15 cellular contexts compared by ENCODE assay signal in the genomic region with DNA sequence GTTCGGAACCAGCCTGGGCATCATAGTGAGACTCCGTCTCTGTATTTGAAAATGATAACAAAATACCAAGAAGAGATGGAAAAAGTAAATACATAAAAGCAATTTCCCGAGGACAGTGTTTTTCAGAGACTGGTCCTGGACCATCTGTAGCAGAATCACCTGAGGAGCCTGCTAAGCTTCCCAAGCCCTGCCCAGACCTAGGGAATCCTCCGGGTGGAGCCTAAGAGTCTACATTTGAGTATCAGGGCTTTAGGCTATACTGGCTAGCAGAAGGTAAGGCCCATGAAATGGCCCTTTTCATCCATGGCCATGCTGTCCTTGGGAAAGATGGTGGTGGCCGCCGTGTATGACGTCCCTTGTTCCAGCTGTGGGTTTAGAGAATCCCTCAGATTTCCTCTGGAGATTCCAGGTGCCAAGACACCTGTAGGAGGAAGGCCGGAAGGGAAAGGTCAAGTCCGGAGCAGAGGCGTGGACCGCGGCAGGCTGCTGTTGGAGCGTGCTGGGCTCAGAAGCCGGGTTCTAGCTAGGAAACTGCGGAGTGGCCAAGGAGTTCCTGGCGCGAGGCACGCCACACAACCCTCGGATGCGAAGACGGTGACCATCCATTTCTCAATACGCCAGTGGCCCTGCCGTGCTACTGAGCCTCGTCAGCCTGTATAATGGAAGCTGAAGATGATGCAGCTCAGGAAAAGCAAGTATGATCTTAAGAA. TPM values are rescaled to one million over a fixed set of nuclear protein-coding genes. Genes with fewer than 3 reads are reported as not detected.
A peak's percentile ranks its signal among the peaks of the same experiment; 100 is the strongest.
DNase-seq lines count a peak whose midpoint lies in the region; ATAC-seq and TF ChIP-seq lines count a peak whose summit lies in the region.
"Had no signal": no experiment of that assay in that cellular context is flagged by ENCODE, and none has a peak within 500 bp of the region (broad histone marks: within the 10 kb centered on the region; RNA-seq: fewer than 3 reads in every experiment).

No MANE protein-coding gene starts in this region.

- DNase-seq in NCI-H82 (lab: John Stamatoyannopoulos, UW) (peak; percentile 35), NCI-H82 treated with DMSO at 0.1 percent for 48 hours (lab: John Stamatoyannopoulos, UW; ENCODE audit: unreplicated experiment) (no peak), Calu3 (no peak), stomach (no peak), GF-D8 (lab: John Stamatoyannopoulos, UW) (no peak)
- DNase-seq in activated naive CD8-positive, alpha-beta T cell treated with anti-CD3 and anti-CD28 coated beads, Interleukin-2, amount 10 ng/mL, durations not matched to agents 7 days and 5 days, result no peak
- DNase-seq in naive thymus-derived CD4-positive, alpha-beta T cell, result no peak
- no peak for DNase-seq in stimulated activated CD4-positive, alpha-beta T cell treated with anti-CD3 and anti-CD28 coated beads, Interleukin-4, amount 100 ng/mL, for 4 hours
- DNase-seq: brain microvascular endothelial cell; heart right ventricle; left lung; occipital lobe; OCI-M1; stimulated activated CD4-positive, alpha-beta T cell treated with anti-CD3 and anti-CD28 coated beads, Interleukin-12 subunit alpha, Interleukin-12 subunit beta, amount 100 ng/mL, for 4 hours; transverse colon had no signal

- no peak for TF ChIP-seq POLR2A in stomach (IDR thresholded peaks at IDR 0.05)

- H3K4me3 Mint-ChIP-seq in Calu3 (ENCODE audit: low read depth, unreplicated experiment), result peak overlapping the region; percentile 11
- peak overlapping the region; percentile 10 for H3K4me3 Mint-ChIP-seq in activated naive CD8-positive, alpha-beta T cell treated with anti-CD3 and anti-CD28 coated beads, Interleukin-2, amount 10 ng/mL, durations not matched to agents 7 days and 5 days
- H3K4me3 Mint-ChIP-seq in naive thymus-derived CD4-positive, alpha-beta T cell, result peak overlapping the region in 9 of 10 donors; percentile 14 to 70 (median 43)

- H3K27ac ChIP-seq in naive thymus-derived CD4-positive, alpha-beta T cell (ENCODE audit: low read depth, low read length), result no peak overlapping the region
- peak overlapping the region in 1 of 5 donors; percentile 30 for H3K27ac ChIP-seq in stomach

- TF ChIP-seq EP300 in stomach (IDR thresholded peaks at IDR 0.05), result no peak

- TF ChIP-seq CTCF in Calu3 (IDR thresholded peaks at IDR 0.05; ENCODE audit: unreplicated experiment) (no peak), stomach (IDR thresholded peaks at IDR 0.05) (no peak)

- H3K27me3 ChIP-seq in naive thymus-derived CD4-positive, alpha-beta T cell (ENCODE audit: control insufficient read depth in 2 of 2, insufficient read depth in 2 of 2, low read length in 2 of 2), result no peaks in the 10 kb centered on the region
- H3K27me3 ChIP-seq in stomach, result no peaks in the 10 kb centered on the region
- H3K27me3 ChIP-seq: brain microvascular endothelial cell, heart right ventricle, left lung, transverse colon had no signal

- H3K36me3 Mint-ChIP-seq in Calu3 (ENCODE audit: insufficient read depth, unreplicated experiment), result peaks cover 29% of the 10 kb centered on the region
- peaks cover 17% of the 10 kb centered on the region for H3K36me3 Mint-ChIP-seq in activated naive CD8-positive, alpha-beta T cell treated with anti-CD3 and anti-CD28 coated beads, Interleukin-2, amount 10 ng/mL, durations not matched to agents 7 days and 5 days
- peaks cover 7 to 18% (median 12%) of the 10 kb centered on the region in 5 donors for H3K36me3 Mint-ChIP-seq in naive thymus-derived CD4-positive, alpha-beta T cell

- peaks cover 39% of the 10 kb centered on the region for H3K4me1 Mint-ChIP-seq in Calu3 (ENCODE audit: low read depth, unreplicated experiment)
- H3K4me1 Mint-ChIP-seq in activated naive CD8-positive, alpha-beta T cell treated with anti-CD3 and anti-CD28 coated beads, Interleukin-2, amount 10 ng/mL, durations not matched to agents 7 days and 5 days, result peaks cover 15% of the 10 kb centered on the region
- peaks cover 9 to 27% (median 12%) of the 10 kb centered on the region in 7 donors for H3K4me1 Mint-ChIP-seq in naive thymus-derived CD4-positive, alpha-beta T cell

- H3K4me1 ChIP-seq in naive thymus-derived CD4-positive, alpha-beta T cell (ENCODE audit: control insufficient read depth in 2 of 2, insufficient read depth in 2 of 2, low read length in 2 of 2), result peaks cover 8 to 11% of the 10 kb centered on the region in 2 donors
- H3K4me1 ChIP-seq in stomach, result peaks cover 8 to 45% (median 25%) of the 10 kb centered on the region in 4 donors

- CTCF ChIA-PET in Calu3 (lab: Charles Lee), result interaction anchor here (0.6 to 1.0 kb wide), 5 partner anchors 10 to 272 kb away, joined by 3 to 5 read pairs (median 3); no protein-coding TSS in a partner anchor
- CTCF ChIA-PET in naive thymus-derived CD4-positive, alpha-beta T cell (lab: Charles Lee), result interaction anchor here (0.6 kb wide), 1 partner anchor 12 kb away, joined by 3 read pairs; no protein-coding TSS in a partner anchor

- no TSS peak for BruUV-seq in Calu3 (replicated peaks; lab: Mats Ljungman, UMichigan)

- ATAC-seq in activated naive CD8-positive, alpha-beta T cell treated with anti-CD3 and anti-CD28 coated beads, Interleukin-2, amount 10 ng/mL, durations not matched to agents 7 days and 5 days (ENCODE audit: low read depth), result no peak
- no peak for ATAC-seq in naive thymus-derived CD4-positive, alpha-beta T cell
- ATAC-seq: heart right ventricle, left lung had no signal

- POLR2A ChIA-PET in activated naive CD8-positive, alpha-beta T cell treated with anti-CD3 and anti-CD28 coated beads, Interleukin-2, amount 10 ng/mL, durations not matched to agents 7 days and 5 days (lab: Charles Lee), result interaction anchor here (0.7 to 0.9 kb wide), 2 partner anchors 94 to 336 kb away, joined by 3 read pairs; no protein-coding TSS in a partner anchor
- POLR2A ChIA-PET in naive thymus-derived CD4-positive, alpha-beta T cell (lab: Charles Lee), result interaction anchor here (0.6 to 2.2 kb wide), 4 partner anchors 12 to 185 kb away, joined by 3 to 12 read pairs (median 6); no protein-coding TSS in a partner anchor

- WGBS in stomach, 5 donors, result 93 to 96% (median 95%) methylated on average over 24 of the region's 24 CpGs

- no peaks in the 10 kb centered on the region for H3K9me3 ChIP-seq in naive thymus-derived CD4-positive, alpha-beta T cell (ENCODE audit: control insufficient read depth in 2 of 3, low read length in 3 of 3)
- no peaks in the 10 kb centered on the region for H3K9me3 ChIP-seq in stomach
- H3K9me3 ChIP-seq: heart right ventricle, left lung, transverse colon had no signal

- no peaks in the 10 kb centered on the region for H3K9me3 Mint-ChIP-seq in Calu3 (ENCODE audit: low read depth, unreplicated experiment)
- no peaks in the 10 kb centered on the region for H3K9me3 Mint-ChIP-seq in activated naive CD8-positive, alpha-beta T cell treated with anti-CD3 and anti-CD28 coated beads, Interleukin-2, amount 10 ng/mL, durations not matched to agents 7 days and 5 days
- H3K9me3 Mint-ChIP-seq in naive thymus-derived CD4-positive, alpha-beta T cell, result peaks cover 2 to 34% (median 15%) of the 10 kb centered on the region in 11 donors

- H3K27me3 Mint-ChIP-seq in Calu3 (ENCODE audit: unreplicated experiment), result no peaks in the 10 kb centered on the region
- no peaks in the 10 kb centered on the region for H3K27me3 Mint-ChIP-seq in activated naive CD8-positive, alpha-beta T cell treated with anti-CD3 and anti-CD28 coated beads, Interleukin-2, amount 10 ng/mL, durations not matched to agents 7 days and 5 days
- H3K27me3 Mint-ChIP-seq in naive thymus-derived CD4-positive, alpha-beta T cell, result peaks cover 0 to 2% (median 0%) of the 10 kb centered on the region in 5 donors

- H3K36me3 ChIP-seq in naive thymus-derived CD4-positive, alpha-beta T cell (ENCODE audit: control insufficient read depth in 2 of 3, insufficient read depth in 3 of 3, low read length in 3 of 3), result no peaks in the 10 kb centered on the region
- H3K36me3 ChIP-seq in stomach, result peaks cover 0 to 2% (median under 1%) of the 10 kb centered on the region in 4 donors
- H3K36me3 ChIP-seq: brain microvascular endothelial cell, transverse colon had no signal

- no peak overlapping the region for H3K4me3 ChIP-seq in naive thymus-derived CD4-positive, alpha-beta T cell (ENCODE audit: low read length)
- no peak overlapping the region for H3K4me3 ChIP-seq in stomach

- intact Hi-C loops in Calu3 (cut with micrococcal nuclease; ENCODE audit: unreplicated experiment), result no loop called here
- intact Hi-C loops in naive thymus-derived CD4-positive, alpha-beta T cell (cut with micrococcal nuclease), result loop anchor here (2.0 to 10.0 kb wide), 5 partner anchors 90 to 990 kb away; a partner anchor contains a TSS
- intact Hi-C loops in stomach (cut with DNase I; ENCODE audit: low total_unique reads), result no loop called here

- H3K27ac Mint-ChIP-seq in Calu3 (ENCODE audit: unreplicated experiment), result no peak overlapping the region
- no peak overlapping the region for H3K27ac Mint-ChIP-seq in activated naive CD8-positive, alpha-beta T cell treated with anti-CD3 and anti-CD28 coated beads, Interleukin-2, amount 10 ng/mL, durations not matched to agents 7 days and 5 days
- peak overlapping the region in 4 of 9 donors; percentile 33 to 75 (median 52) for H3K27ac Mint-ChIP-seq in naive thymus-derived CD4-positive, alpha-beta T cell

RNA-seq across cellular contexts. Expression of a gene that starts 50.9 kb away (rescaled TPM):
- total RNA-seq in Calu3 (2022) (44.0 and 52.6 TPM in 2 replicates), stomach (100 to 1,000 TPM in 1 of 5 donors, 10 to 100 TPM in 2, 1 to 10 TPM in 1, not detected in 1; 9.4 to 352 (median 16.3) TPM)
- 1 to 10 TPM; 6.3 to 8.1 TPM for total RNA-seq in activated naive CD8-positive, alpha-beta T cell treated with anti-CD3 and anti-CD28 coated beads, Interleukin-2, amount 10 ng/mL, durations not matched to agents 7 days and 5 days
- total RNA-seq in naive thymus-derived CD4-positive, alpha-beta T cell, result 1 to 10 TPM in 4 of 5 experiments, under 1 TPM in 1; 0.86 to 2.6 (median 1.4) TPM
- under 1 TPM; 0.33 to 0.37 TPM for polyA plus RNA-seq in naive thymus-derived CD4-positive, alpha-beta T cell
- polyA plus RNA-seq in stomach, result 1 to 10 TPM; 4.4 to 9.1 (median 6.1) TPM

Comparison
In these comparisons a context has a peak if more than half of its experiments do, and no peak if none do; other contexts are left out.
1. intact Hi-C loops: an anchor here in naive thymus-derived CD4-positive, alpha-beta T cell (2.0 to 10.0 kb wide); none called in Calu3 and stomach.